ENCODE assay signal across 8 cellular contexts in genomic region chr11:9565822-9566560, GRCh38. TPM values are rescaled to one million over a fixed set of nuclear protein-coding genes. Genes with fewer than 3 reads are reported as not detected.
DNase-seq lines count a peak whose midpoint lies in the region; ATAC-seq and TF ChIP-seq lines count a peak whose summit lies in the region.

No MANE protein-coding gene starts in this region.

- no peak overlapping the region for H3K4me3 ChIP-seq in fibroblast of the aortic adventitia (ENCODE audit: low read depth, low read length)
- H3K4me3 ChIP-seq in ovary: no peak overlapping the region

- peaks cover 9% of the 10 kb centered on the region for H3K4me1 ChIP-seq in ovary (ENCODE audit: insufficient read depth)

- TF ChIP-seq EP300 in ovary (IDR thresholded peaks at IDR 0.05): peak; percentile 70

- peak; percentile 80 for ATAC-seq in CD4-positive, alpha-beta T cell (ENCODE audit: poor library complexity)
- ATAC-seq in GM19397 (IDR thresholded peaks at IDR 0.05; ENCODE audit: unreplicated experiment): peak; percentile 73
- ATAC-seq in HG03432 (IDR thresholded peaks at IDR 0.05; ENCODE audit: unreplicated experiment): peak; percentile 94

- no peaks in the 10 kb centered on the region for H3K27me3 ChIP-seq in CD4-positive, alpha-beta T cell (ENCODE audit: control insufficient read depth, insufficient read depth, low read length)
- H3K27me3 ChIP-seq in ovary: no peaks in the 10 kb centered on the region

- WGBS in ovary, 3 donors: 3 to 5% (median 5%) methylated on average over 7 of the region's 7 CpGs

- H3K36me3 Mint-ChIP-seq in CD4-positive, alpha-beta T cell (ENCODE audit: low read depth): peaks cover 13% of the 10 kb centered on the region

- CTCF ChIA-PET in CD4-positive, alpha-beta T cell (lab: Charles Lee): interaction anchor here (1.0 to 2.4 kb wide), 3 partner anchors 10 to 47 kb away, joined by 3 to 13 read pairs (median 11); no protein-coding TSS in a partner anchor

- no peaks in the 10 kb centered on the region for H3K36me3 ChIP-seq in ovary

- no peaks in the 10 kb centered on the region for H3K27me3 Mint-ChIP-seq in CD4-positive, alpha-beta T cell

- DNase-seq in CD4-positive, alpha-beta T cell: peak in 5 of 10 experiments; percentile 15 to 27 (median 19)
- DNase-seq in NOMO-1 treated with DMSO at 0.1 percent for 48 hours (lab: John Stamatoyannopoulos, UW; ENCODE audit: unreplicated experiment): peak; percentile 89
- peak; percentile 61 to 65 for DNase-seq in activated T-cell treated with anti-CD3 and anti-CD28 coated beads, Interleukin-2, amount 50 U/mL, for 48 hours
- peak; percentile 100 for DNase-seq in fibroblast of the aortic adventitia (ENCODE audit: low read depth)
- peak in 3 of 5 donors; percentile 42 to 82 (median 56) for DNase-seq in ovary
- DNase-seq in caudate nucleus (lab: John Stamatoyannopoulos, UW): no peak

- intact Hi-C loops in CD4-positive, alpha-beta T cell (cut with DNase I, micrococcal nuclease): no loop called here
- intact Hi-C loops in ovary (cut with DNase I): loop anchor here in 1 of 4 donors (5.0 kb wide), 1 partner anchor 726 kb away; the partner anchor contains the start of gene SBF2

- no peak overlapping the region for H3K4me3 Mint-ChIP-seq in CD4-positive, alpha-beta T cell

- peaks cover 25% of the 10 kb centered on the region for H3K4me1 Mint-ChIP-seq in CD4-positive, alpha-beta T cell (ENCODE audit: low read depth)

- H3K9me3 ChIP-seq in CD4-positive, alpha-beta T cell (ENCODE audit: control insufficient read depth, low read length): no peaks in the 10 kb centered on the region
- H3K9me3 ChIP-seq in ovary: no peaks in the 10 kb centered on the region

- peaks cover 9% of the 10 kb centered on the region for H3K9me3 Mint-ChIP-seq in CD4-positive, alpha-beta T cell

- no peak for TF ChIP-seq CTCF in CD4-positive, alpha-beta T cell (IDR thresholded peaks at IDR 0.05)
- TF ChIP-seq CTCF in fibroblast of the aortic adventitia (IDR thresholded peaks at IDR 0.05; ENCODE audit: insufficient read depth, low read length): no peak
- TF ChIP-seq CTCF in ovary (IDR thresholded peaks at IDR 0.05): no peak

- no peak for TF ChIP-seq POLR2A in ovary (IDR thresholded peaks at IDR 0.05)

- no peak overlapping the region for H3K27ac ChIP-seq in CD4-positive, alpha-beta T cell (ENCODE audit: low read depth, low read length)
- H3K27ac ChIP-seq in ovary (peak overlapping the region; percentile 46 to 62), caudate nucleus (ENCODE audit: low read depth, low read length) (no peak overlapping the region)

- H3K27ac Mint-ChIP-seq in CD4-positive, alpha-beta T cell: peak overlapping the region; percentile 62

- POLR2A ChIA-PET in CD4-positive, alpha-beta T cell (lab: Charles Lee): interaction anchor here (1.4 kb wide), 1 partner anchor 12 kb away, joined by 3 read pairs; no protein-coding TSS in a partner anchor

RNA-seq across cellular contexts. Expression of gene WEE1, which starts 7.5 kb away (rescaled TPM):
- 10 to 100 TPM in 1 of 2 experiments, 1 to 10 TPM in 1; 9.3 to 10.7 TPM for total RNA-seq in CD4-positive, alpha-beta T cell
- total RNA-seq in fibroblast of the aortic adventitia (ENCODE audit: low replicate concordance): 26.3 and 51.1 TPM in 2 replicates
- 10 to 100 TPM; 10.5 to 55.4 (median 21.6) TPM for total RNA-seq in ovary
- 10 to 100 TPM; 10.6 to 27.4 TPM for polyA plus RNA-seq in ovary

Comparison
In these comparisons a context has a peak if more than half of its experiments do, and no peak if none do; other contexts are left out.
1. DNase-seq: peak in NOMO-1 treated with DMSO at 0.1 percent for 48 hours (single experiment), activated T-cell treated with anti-CD3 and anti-CD28 coated beads, Interleukin-2, amount 50 U/mL, for 48 hours (2 of 2), fibroblast of the aortic adventitia (single experiment) and ovary (3 of 5); none in caudate nucleus (0 of 61).
2. H3K27ac ChIP-seq: peak in ovary (2 of 2); none in CD4-positive, alpha-beta T cell (single experiment) and caudate nucleus (single experiment).
3. Peak in every context shown above with its lines, with median percentiles within 50 percentile points of each other: ATAC-seq.